In the genomic region with DNA sequence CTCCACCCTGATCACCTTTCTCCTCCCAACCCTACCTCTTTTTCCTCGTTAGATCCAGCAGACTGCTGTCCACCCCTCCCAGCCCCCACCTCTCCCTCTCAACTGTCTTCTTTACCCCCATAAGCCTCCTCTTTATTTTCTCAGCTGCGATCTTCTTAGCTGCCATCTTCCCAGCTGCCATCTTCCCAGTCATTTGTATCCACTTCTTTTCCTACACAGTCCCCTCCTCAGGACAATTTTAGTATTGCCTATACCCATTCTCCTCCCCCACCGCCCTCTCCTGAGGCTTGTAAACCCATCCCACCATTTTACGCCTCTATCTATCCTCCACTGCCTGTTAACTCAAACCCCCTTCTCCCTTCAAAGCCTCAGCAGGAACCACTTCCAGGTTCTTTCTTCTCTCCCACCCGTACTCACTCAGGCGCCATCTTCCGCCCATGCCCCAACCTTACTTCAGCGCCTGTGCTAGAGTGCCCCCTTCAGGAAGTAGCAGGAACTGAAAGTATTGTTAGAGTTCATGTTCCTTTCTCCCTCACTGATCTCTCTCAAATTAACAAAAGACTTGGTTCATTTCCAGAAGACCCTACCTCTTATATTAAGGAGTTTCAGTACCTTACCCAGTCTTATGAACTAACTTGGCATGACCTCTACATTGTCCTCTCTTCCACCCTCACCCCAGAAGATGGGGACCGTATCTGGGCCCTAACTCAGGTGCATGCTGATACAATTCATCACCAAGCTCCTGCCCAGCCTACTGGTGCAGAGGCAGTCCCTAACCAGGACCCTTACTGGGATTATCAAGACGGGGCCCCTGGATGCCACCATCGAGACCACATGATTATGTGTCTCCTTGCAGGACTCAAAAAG, we compare ENCODE assay signal across 10 cellular contexts.
DNase-seq lines count a peak whose midpoint lies in the region; ATAC-seq and FAIRE-seq lines count a peak whose summit lies in the region.
"Had no signal": no experiment of that assay in that cellular context is flagged by ENCODE, and none has a peak within 500 bp of the region (broad histone marks: within the 10 kb centered on the region; RNA-seq: fewer than 3 reads in every experiment).

No MANE protein-coding gene starts in this region.

- no peaks in the 10 kb centered on the region for H3K4me1 ChIP-seq in mesendoderm (ENCODE audit: control insufficient read depth, low read depth, low read length)

- H2AK5ac ChIP-seq in mesendoderm (ENCODE audit: low read length), result no peak overlapping the region

- no peak overlapping the region for H4K5ac ChIP-seq in mesendoderm (ENCODE audit: low read length)

- WGBS in mesendoderm (ENCODE audit: extremely low coverage, insufficient coverage, low lambda C conversion rate), result no CpG with 5 or more reads among the region's 11 CpGs

- no peak overlapping the region for H3K27ac ChIP-seq in mesendoderm (ENCODE audit: low read depth, low read length)
- H3K27ac ChIP-seq: SK-N-MC had no signal

- H2BK120ac ChIP-seq in mesendoderm (ENCODE audit: low read depth, low read length), result no peak overlapping the region

- H4K8ac ChIP-seq in mesendoderm (ENCODE audit: low read depth, low read length), result no peak overlapping the region

- DNase-seq in NCI-H1417 (lab: John Stamatoyannopoulos, UW) (peak in 2 of 3 experiments; percentile 21 to 57), NCI-H1417 treated with DMSO at 0.1 percent for 48 hours (lab: John Stamatoyannopoulos, UW) (no peak), HTR-8/SVneo (ENCODE audit: insufficient read length, low spot score) (peak; percentile 2), mesendoderm (peak; percentile 73), ecto neural progenitor cell (ENCODE audit: low spot score) (no peak)
- DNase-seq in activated CD8-positive, alpha-beta T cell treated with anti-CD3 and anti-CD28 coated beads, Interleukin-2, amount 10 ng/mL, durations not matched to agents 7 days and 5 days, result peak; percentile 33

- no peaks in the 10 kb centered on the region for H3K79me2 ChIP-seq in mesendoderm (ENCODE audit: control insufficient read depth, insufficient read depth, low read length)

- H3K27ac Mint-ChIP-seq in activated CD8-positive, alpha-beta T cell treated with anti-CD3 and anti-CD28 coated beads, Interleukin-2, amount 10 ng/mL, durations not matched to agents 7 days and 5 days, result no peak overlapping the region
- H3K27ac Mint-ChIP-seq: B cell had no signal

- H3K4me3 Mint-ChIP-seq in activated CD8-positive, alpha-beta T cell treated with anti-CD3 and anti-CD28 coated beads, Interleukin-2, amount 10 ng/mL, durations not matched to agents 7 days and 5 days, result no peak overlapping the region
- H3K4me3 Mint-ChIP-seq: B cell had no signal

- H3K4me1 Mint-ChIP-seq in activated CD8-positive, alpha-beta T cell treated with anti-CD3 and anti-CD28 coated beads, Interleukin-2, amount 10 ng/mL, durations not matched to agents 7 days and 5 days (ENCODE audit: low read depth), result no peaks in the 10 kb centered on the region
- H3K4me1 Mint-ChIP-seq: B cell had no signal

- H3K4ac ChIP-seq in mesendoderm (ENCODE audit: low read depth, low read length), result no peak overlapping the region

- no peak overlapping the region for H3K18ac ChIP-seq in mesendoderm (ENCODE audit: low read length)

- CTCF ChIA-PET in activated CD8-positive, alpha-beta T cell treated with anti-CD3 and anti-CD28 coated beads, Interleukin-2, amount 10 ng/mL, durations not matched to agents 7 days and 5 days (lab: Charles Lee), result no interaction called here

- H3K36me3 ChIP-seq in mesendoderm (ENCODE audit: control insufficient read depth, insufficient read depth, low read length), result no peaks in the 10 kb centered on the region

- H3K4me2 ChIP-seq in mesendoderm (ENCODE audit: low read length), result no peak overlapping the region

- peaks cover 3% of the 10 kb centered on the region for H3K36me3 Mint-ChIP-seq in activated CD8-positive, alpha-beta T cell treated with anti-CD3 and anti-CD28 coated beads, Interleukin-2, amount 10 ng/mL, durations not matched to agents 7 days and 5 days (ENCODE audit: low read depth)

- H3K9ac ChIP-seq in mesendoderm (ENCODE audit: low read length), result no peak overlapping the region

- no peak overlapping the region for H2BK5ac ChIP-seq in mesendoderm (ENCODE audit: low read length)

- no peaks in the 10 kb centered on the region for H3K79me1 ChIP-seq in mesendoderm (ENCODE audit: low read length)

- no peak overlapping the region for H3K56ac ChIP-seq in mesendoderm (ENCODE audit: low read length)

- POLR2A ChIA-PET in activated CD8-positive, alpha-beta T cell treated with anti-CD3 and anti-CD28 coated beads, Interleukin-2, amount 10 ng/mL, durations not matched to agents 7 days and 5 days (lab: Charles Lee), result no interaction called here

- no peak for ATAC-seq in activated CD8-positive, alpha-beta T cell treated with anti-CD3 and anti-CD28 coated beads, Interleukin-2, amount 10 ng/mL, durations not matched to agents 7 days and 5 days
- ATAC-seq in GM21381 (IDR thresholded peaks at IDR 0.05; ENCODE audit: unreplicated experiment) (no peak), GM19463 (IDR thresholded peaks at IDR 0.05; ENCODE audit: unreplicated experiment) (no peak)

- FAIRE-seq in HTR-8/SVneo (lab: Jason Lieb, UNC), result no peak

- no peaks in the 10 kb centered on the region for H3K27me3 Mint-ChIP-seq in activated CD8-positive, alpha-beta T cell treated with anti-CD3 and anti-CD28 coated beads, Interleukin-2, amount 10 ng/mL, durations not matched to agents 7 days and 5 days (ENCODE audit: low read depth)
- H3K27me3 Mint-ChIP-seq: B cell had no signal

- no peak overlapping the region for H3K4me3 ChIP-seq in mesendoderm (ENCODE audit: low read length)
- H3K4me3 ChIP-seq: SK-N-MC had no signal

- H3K27me3 ChIP-seq in mesendoderm (ENCODE audit: insufficient read depth, low read length, poor library complexity), result no peaks in the 10 kb centered on the region

- H3K9me3 Mint-ChIP-seq in activated CD8-positive, alpha-beta T cell treated with anti-CD3 and anti-CD28 coated beads, Interleukin-2, amount 10 ng/mL, durations not matched to agents 7 days and 5 days (ENCODE audit: insufficient read depth), result peaks cover 16% of the 10 kb centered on the region

- no peak overlapping the region for H3K23ac ChIP-seq in mesendoderm (ENCODE audit: low read length)

- no peak overlapping the region for H2BK15ac ChIP-seq in mesendoderm (replicated peaks; ENCODE audit: low read depth)

Comparison
In these comparisons a context has a peak if more than half of its experiments do, and no peak if none do; other contexts are left out.
1. DNase-seq: peak in NCI-H1417 (2 of 3), HTR-8/SVneo (single experiment), activated CD8-positive, alpha-beta T cell treated with anti-CD3 and anti-CD28 coated beads, Interleukin-2, amount 10 ng/mL, durations not matched to agents 7 days and 5 days (single experiment) and mesendoderm (single experiment); none in NCI-H1417 treated with DMSO at 0.1 percent for 48 hours (single experiment) and ecto neural progenitor cell (single experiment).